8 cellular contexts compared by ENCODE assay signal in genomic region chr20:40688129-40689099, GRCh38. TPM values are rescaled to one million over a fixed set of nuclear protein-coding genes. Genes with fewer than 3 reads are reported as not detected.
DNase-seq lines count a peak whose midpoint lies in the region; FAIRE-seq and TF ChIP-seq lines count a peak whose summit lies in the region.

No MANE protein-coding gene starts in this region.

- CTCF ChIA-PET in HEK293T (lab: Yijun Ruan, JAX) = no interaction called here
- CTCF ChIA-PET in activated CD4-positive, alpha-beta memory T cell treated with anti-CD3 and anti-CD28 coated beads for 36 hours (lab: Charles Lee) = interaction anchor here (0.6 to 2.3 kb wide), 6 partner anchors 10 to 1422 kb away, joined by 3 to 7 read pairs (median 4); no protein-coding TSS in a partner anchor

- peak overlapping the region; percentile 50 for H3K4me3 ChIP-seq in cardiac muscle cell
- peak overlapping the region; percentile 79 for H3K4me3 ChIP-seq in rectal smooth muscle tissue (ENCODE audit: low read length)

- H3K27ac ChIP-seq in cardiac muscle cell (no peak overlapping the region), rectal smooth muscle tissue (ENCODE audit: low read depth, low read length) (peak overlapping the region; percentile 95)

- POLR2A ChIA-PET in HEK293T (lab: Yijun Ruan, JAX) = interaction anchor here (1.0 to 1.5 kb wide), 6 partner anchors 11 to 51 kb away, joined by 3 to 5 read pairs (median 4); no protein-coding TSS in a partner anchor
- POLR2A ChIA-PET in activated CD4-positive, alpha-beta memory T cell treated with anti-CD3 and anti-CD28 coated beads for 36 hours (lab: Charles Lee) = no interaction called here

- H3K4me1 Mint-ChIP-seq in activated CD4-positive, alpha-beta memory T cell treated with anti-CD3 and anti-CD28 coated beads for 36 hours (ENCODE audit: low read depth) = peaks cover 13% of the 10 kb centered on the region

- no peaks in the 10 kb centered on the region for H3K36me3 Mint-ChIP-seq in activated CD4-positive, alpha-beta memory T cell treated with anti-CD3 and anti-CD28 coated beads for 36 hours

- H3K9ac ChIP-seq in rectal smooth muscle tissue (ENCODE audit: low read length) = peak overlapping the region; percentile 35

- no peak overlapping the region for H3K27ac Mint-ChIP-seq in activated CD4-positive, alpha-beta memory T cell treated with anti-CD3 and anti-CD28 coated beads for 36 hours

- peaks cover 80% of the 10 kb centered on the region for H3K27me3 Mint-ChIP-seq in activated CD4-positive, alpha-beta memory T cell treated with anti-CD3 and anti-CD28 coated beads for 36 hours

- H3K4me1 ChIP-seq in cardiac muscle cell (ENCODE audit: low read depth) (peaks cover 6% of the 10 kb centered on the region), rectal smooth muscle tissue (ENCODE audit: control insufficient read depth, insufficient read depth, low read length) (peaks cover 5% of the 10 kb centered on the region)

- no peaks in the 10 kb centered on the region for H3K9me3 Mint-ChIP-seq in activated CD4-positive, alpha-beta memory T cell treated with anti-CD3 and anti-CD28 coated beads for 36 hours

- intact Hi-C loops in activated CD4-positive, alpha-beta memory T cell treated with anti-CD3 and anti-CD28 coated beads for 36 hours (cut with micrococcal nuclease) = loop anchor here (10.0 kb wide), 1 partner anchor 1424 kb away; no protein-coding TSS in a partner anchor

- H3K27me3 ChIP-seq in cardiac muscle cell (peaks cover 87% of the 10 kb centered on the region), rectal smooth muscle tissue (ENCODE audit: control insufficient read depth, insufficient read depth, low read length) (peaks cover 36% of the 10 kb centered on the region)

- DNase-seq in HEK293T (ENCODE audit: extremely low spot score) = peak; percentile 14
- DNase-seq in activated CD4-positive, alpha-beta memory T cell treated with anti-CD3 and anti-CD28 coated beads for 36 hours = no peak
- DNase-seq in cardiac muscle cell (ENCODE audit: low read depth in 1 of 2, low spot score in 1 of 2) = no peak
- no peak for DNase-seq in GM12892 (ENCODE audit: insufficient read length)
- DNase-seq in NCI-H2029 treated with DMSO at 0.1 percent for 48 hours (lab: John Stamatoyannopoulos, UW) = no peak
- no peak for DNase-seq in COR-L47 (lab: John Stamatoyannopoulos, UW)
- DNase-seq in NCI-H1694 (lab: John Stamatoyannopoulos, UW) = no peak

- no peak for TF ChIP-seq POLR2A in GM12892 (IDR thresholded peaks at IDR 0.05; ENCODE audit: low read depth, low read length)

- peak overlapping the region; percentile 57 for H3K4me3 Mint-ChIP-seq in activated CD4-positive, alpha-beta memory T cell treated with anti-CD3 and anti-CD28 coated beads for 36 hours

- no peaks in the 10 kb centered on the region for H3K9me3 ChIP-seq in cardiac muscle cell (ENCODE audit: low read depth)

- no peak for FAIRE-seq in GM12892 (lab: Jason Lieb, UNC)

- no peaks in the 10 kb centered on the region for H3K36me3 ChIP-seq in cardiac muscle cell
- H3K36me3 ChIP-seq in rectal smooth muscle tissue (ENCODE audit: control insufficient read depth, insufficient read depth, low read length) = no peaks in the 10 kb centered on the region

- TF ChIP-seq CTCF in cardiac muscle cell (IDR thresholded peaks at IDR 0.05; ENCODE audit: low read depth, low read length) = no peak

TF ChIP-seq in HEK293T, 16 proteins besides CTCF, POLR2A, EP300 and RAD21:
- TF ChIP-seq TARDBP (IDR thresholded peaks at IDR 0.05) = no peak
- no peak for TF ChIP-seq PKNOX1 (IDR thresholded peaks at IDR 0.05)
- no peak for TF ChIP-seq FOXM1 (IDR thresholded peaks at IDR 0.05; ENCODE audit: borderline replicate concordance)
- TF ChIP-seq LEF1 (IDR thresholded peaks at IDR 0.05; ENCODE audit: borderline replicate concordance) = no peak
- no peak for TF ChIP-seq ELF4 (IDR thresholded peaks at IDR 0.05)

RNA-seq across cellular contexts. Expression of gene MAFB, which starts 0.6 kb away (rescaled TPM):
- not detected for total RNA-seq in activated CD4-positive, alpha-beta memory T cell treated with anti-CD3 and anti-CD28 coated beads for 36 hours
- total RNA-seq in cardiac muscle cell = 2.0 and 3.2 TPM in 2 replicates
- polyA plus RNA-seq in cardiac muscle cell = 0.84 and 2.3 TPM in 2 replicates
- polyA plus RNA-seq in GM12892 (2012; ENCODE audit: missing spikeins) = 0.06 TPM
